Comparison of ENCODE assay signal across 8 cellular contexts in genomic region chr6:160088069-160088773, GRCh38. TPM values are rescaled to one million over a fixed set of nuclear protein-coding genes. Genes with fewer than 3 reads are reported as not detected.
DNase-seq lines count a peak whose midpoint lies in the region; ATAC-seq, FAIRE-seq and TF ChIP-seq lines count a peak whose summit lies in the region.

No MANE protein-coding gene starts in this region.

- no peaks in the 10 kb centered on the region for H3K27me3 Mint-ChIP-seq in CD8-positive, alpha-beta T cell (ENCODE audit: low read depth)

- no peak for TF ChIP-seq EP300 in suprapubic skin (IDR thresholded peaks at IDR 0.05)

- no peak for TF ChIP-seq POLR2A in suprapubic skin (IDR thresholded peaks at IDR 0.05)

- H3K36me3 Mint-ChIP-seq in CD8-positive, alpha-beta T cell: peaks cover 90% of the 10 kb centered on the region

- intact Hi-C loops in kidney (cut with DNase I): no loop called here
- intact Hi-C loops in CD8-positive, alpha-beta T cell (cut with DNase I, micrococcal nuclease): loop anchor here in 1 of 2 experiments (10.0 kb wide), 1 partner anchor 367 kb away; no protein-coding TSS in a partner anchor

- CTCF ChIA-PET in CD8-positive, alpha-beta T cell (lab: Charles Lee): interaction anchor here (1.1 to 1.5 kb wide), 4 partner anchors 10 to 446 kb away, joined by 3 to 4 read pairs (median 3); no protein-coding TSS in a partner anchor

- WGBS in suprapubic skin: 62% methylated on average over 13 of the region's 13 CpGs

- peak; percentile 67 for TF ChIP-seq CTCF in kidney (IDR thresholded peaks at IDR 0.05; ENCODE audit: borderline replicate concordance, extremely low read depth, insufficient read depth)
- TF ChIP-seq CTCF in suprapubic skin (IDR thresholded peaks at IDR 0.05): peak; percentile 70 to 73
- TF ChIP-seq CTCF in CD8-positive, alpha-beta T cell (IDR thresholded peaks at IDR 0.05): no peak

- peak; percentile 95 for DNase-seq in GM03348 (ENCODE audit: low spot score)
- peak; percentile 69 for DNase-seq in MG63
- DNase-seq in T47D (ENCODE audit: low read depth in 1 of 2, low spot score in 1 of 2): peak; percentile 39 to 64
- no peak for DNase-seq in kidney
- no peak for DNase-seq in suprapubic skin (ENCODE audit: low spot score in 2 of 2)
- no peak for DNase-seq in CD8-positive, alpha-beta T cell

- in situ Hi-C loops in T47D (cut with HindIII; ENCODE audit: low pct_unique_long_range_greater_than_20kb, low sequenced_read_pairs): no loop called here

- H3K9ac ChIP-seq in kidney (ENCODE audit: low read length in 2 of 2): no peak overlapping the region

- no peak overlapping the region for H3K4me3 Mint-ChIP-seq in CD8-positive, alpha-beta T cell

- no peak for ATAC-seq in HG03439 (IDR thresholded peaks at IDR 0.05; ENCODE audit: unreplicated experiment)
- ATAC-seq in HG03025 (IDR thresholded peaks at IDR 0.05; ENCODE audit: low FRiP score, unreplicated experiment): no peak
- ATAC-seq in CD8-positive, alpha-beta T cell: no peak

- POLR2A ChIA-PET in CD8-positive, alpha-beta T cell (lab: Charles Lee): interaction anchor here (0.7 kb wide), 1 partner anchor 11 kb away, joined by 3 read pairs; no protein-coding TSS in a partner anchor

- H3K27me3 ChIP-seq in MG63: no peaks in the 10 kb centered on the region
- H3K27me3 ChIP-seq in suprapubic skin: no peaks in the 10 kb centered on the region
- H3K27me3 ChIP-seq in CD8-positive, alpha-beta T cell (ENCODE audit: insufficient read depth, low read length): no peaks in the 10 kb centered on the region

- H3K36me3 ChIP-seq in MG63: peaks cover 30% of the 10 kb centered on the region
- H3K36me3 ChIP-seq in kidney (ENCODE audit: control insufficient read depth in 1 of 2, insufficient read depth in 2 of 2, low read length in 2 of 2): peaks cover 55 to 77% of the 10 kb centered on the region in 2 donors
- peaks cover 98% of the 10 kb centered on the region for H3K36me3 ChIP-seq in suprapubic skin
- peaks cover 68% of the 10 kb centered on the region for H3K36me3 ChIP-seq in CD8-positive, alpha-beta T cell (ENCODE audit: insufficient read depth, low read length)

- no peaks in the 10 kb centered on the region for H3K4me1 Mint-ChIP-seq in CD8-positive, alpha-beta T cell (ENCODE audit: low read depth)

- FAIRE-seq in kidney (lab: Jason Lieb, UNC): no peak

- H3K4me3 ChIP-seq in MG63: no peak overlapping the region
- no peak overlapping the region for H3K4me3 ChIP-seq in kidney (ENCODE audit: low read length in 2 of 2)
- no peak overlapping the region for H3K4me3 ChIP-seq in suprapubic skin
- no peak overlapping the region for H3K4me3 ChIP-seq in CD8-positive, alpha-beta T cell (ENCODE audit: low read depth, low read length)

- no peak overlapping the region for H3K27ac Mint-ChIP-seq in CD8-positive, alpha-beta T cell

- H3K4me1 ChIP-seq in kidney (ENCODE audit: control insufficient read depth in 1 of 2, insufficient read depth in 1 of 2, low read depth in 1 of 2, low read length in 2 of 2) (peaks cover 0 to 11% of the 10 kb centered on the region in 2 donors), suprapubic skin (peaks cover 7% of the 10 kb centered on the region)
- no peaks in the 10 kb centered on the region for H3K4me1 ChIP-seq in CD8-positive, alpha-beta T cell (ENCODE audit: insufficient read depth, low read length)

- no peak overlapping the region for H3K27ac ChIP-seq in kidney (ENCODE audit: low read depth in 2 of 2, low read length in 2 of 2)
- no peak overlapping the region for H3K27ac ChIP-seq in suprapubic skin
- no peak overlapping the region for H3K27ac ChIP-seq in CD8-positive, alpha-beta T cell (ENCODE audit: low read depth, low read length)

- no peaks in the 10 kb centered on the region for H3K9me3 Mint-ChIP-seq in CD8-positive, alpha-beta T cell

- H3K9me3 ChIP-seq in MG63 (no peaks in the 10 kb centered on the region), kidney (ENCODE audit: control insufficient read depth in 1 of 2, low read length in 2 of 2) (no peaks in the 10 kb centered on the region), suprapubic skin (no peaks in the 10 kb centered on the region)
- no peaks in the 10 kb centered on the region for H3K9me3 ChIP-seq in CD8-positive, alpha-beta T cell (ENCODE audit: low read length)

RNA-seq across cellular contexts. Expression of gene SLC22A1, which starts 33.4 kb away (rescaled TPM):
- total RNA-seq in MG63 (2014; rRNA removed; shearing (Covaris generic); ENCODE audit: low replicate concordance): not detected in 2 replicates
- 2.3 TPM for total RNA-seq in kidney
- 1.4 TPM for polyA plus RNA-seq in kidney (ENCODE audit: insufficient read depth, low read depth, low replicate concordance)
- 1 to 10 TPM in 2 of 4 donors, under 1 TPM in 1, not detected in 1; 0.26 to 3.9 (median 3.3) TPM for total RNA-seq in suprapubic skin
- total RNA-seq in CD8-positive, alpha-beta T cell: under 1 TPM in 1 of 2 experiments, not detected in 1; 0.67 TPM

Comparison
In these comparisons a context has a peak if more than half of its experiments do, and no peak if none do; other contexts are left out.
1. DNase-seq: peak in GM03348 (single experiment), MG63 (single experiment) and T47D (2 of 2); none in kidney (single experiment), suprapubic skin (0 of 2) and CD8-positive, alpha-beta T cell (0 of 7).